In genomic region chr11:123487157-123487744, GRCh38 we compare ENCODE assay signal across 18 cellular contexts.
"Had no signal": no experiment of that assay in that cellular context is flagged by ENCODE, and none has a peak within 500 bp of the region (broad histone marks: within the 10 kb centered on the region; RNA-seq: fewer than 3 reads in every experiment).

No MANE protein-coding gene starts in this region.

- H3K4me2 ChIP-seq: hepatocyte had no signal

- ATAC-seq: activated CD8-positive, alpha-beta T cell treated with anti-CD3 and anti-CD28 coated beads, Interleukin-2, amount 10 ng/mL, durations not matched to agents 7 days and 5 days; natural killer cell treated with Interleukin-12 subunit alpha and Interleukin-12 subunit beta and Interleukin-15 and Interleukin-18, amount 100 ng/mL, for 72 hours; stimulated activated naive CD8-positive, alpha-beta T cell treated with anti-CD3 and anti-CD28 coated beads, Interleukin-15, Interleukin-2, amounts not matched to agents 100 U/mL and 50 U/mL, for 24 hours; WTC11 had no signal

- H3K4me3 Mint-ChIP-seq: activated CD8-positive, alpha-beta T cell treated with anti-CD3 and anti-CD28 coated beads, Interleukin-2, amount 10 ng/mL, durations not matched to agents 7 days and 5 days; activated naive CD8-positive, alpha-beta T cell treated with anti-CD3 and anti-CD28 coated beads, Interleukin-2, amount 10 ng/mL, durations not matched to agents 7 days and 5 days; activated T-helper 1 cell treated with anti-CD3 and anti-CD28 coated beads, Interleukin-12 subunit alpha, Interleukin-12 subunit beta, Interleukin-2, Interleukin-4 antibody, amounts not matched to agents 30 ng/mL and 10 ng/mL and 1 ng/mL, durations not matched to agents 14 hours and 24 hours and 36 hours; natural killer cell treated with Interleukin-12 subunit alpha and Interleukin-12 subunit beta and Interleukin-15 and Interleukin-18, amount 100 ng/mL, for 72 hours; WTC11 had no signal

- H3K9me3 ChIP-seq: breast epithelium, right atrium auricular region had no signal

- H2AFZ ChIP-seq: hepatocyte had no signal

- FAIRE-seq: keratinocyte, small intestine, TTC549 had no signal

- H3K36me3 Mint-ChIP-seq: natural killer cell treated with Interleukin-12 subunit alpha and Interleukin-12 subunit beta and Interleukin-15 and Interleukin-18, amount 100 ng/mL, for 72 hours had no signal

- H3K4me1 ChIP-seq: breast epithelium, right atrium auricular region had no signal

- H3K27me3 Mint-ChIP-seq: activated naive CD8-positive, alpha-beta T cell treated with anti-CD3 and anti-CD28 coated beads, Interleukin-2, amount 10 ng/mL, durations not matched to agents 7 days and 5 days had no signal

- H3K27me3 ChIP-seq: breast epithelium, hepatocyte, right atrium auricular region had no signal

- H3K4me3 ChIP-seq: breast epithelium, hepatocyte, right atrium auricular region had no signal

- H3K79me2 ChIP-seq: hepatocyte had no signal

- H3K27ac ChIP-seq: breast epithelium, hepatocyte, right atrium auricular region had no signal

- H3K27ac Mint-ChIP-seq: activated CD8-positive, alpha-beta T cell treated with anti-CD3 and anti-CD28 coated beads, Interleukin-2, amount 10 ng/mL, durations not matched to agents 7 days and 5 days; activated naive CD8-positive, alpha-beta T cell treated with anti-CD3 and anti-CD28 coated beads, Interleukin-2, amount 10 ng/mL, durations not matched to agents 7 days and 5 days; activated T-helper 1 cell treated with anti-CD3 and anti-CD28 coated beads, Interleukin-12 subunit alpha, Interleukin-12 subunit beta, Interleukin-2, Interleukin-4 antibody, amounts not matched to agents 30 ng/mL and 10 ng/mL and 1 ng/mL, durations not matched to agents 14 hours and 24 hours and 36 hours; natural killer cell treated with Interleukin-12 subunit alpha and Interleukin-12 subunit beta and Interleukin-15 and Interleukin-18, amount 100 ng/mL, for 72 hours; WTC11 had no signal

- DNase-seq: activated CD4-positive, alpha-beta T cell treated with anti-CD3 and anti-CD28 coated beads for 4 hours; activated CD8-positive, alpha-beta T cell treated with anti-CD3 and anti-CD28 coated beads, Interleukin-2, amount 10 ng/mL, durations not matched to agents 7 days and 5 days; activated naive CD4-positive, alpha-beta T cell; activated naive CD8-positive, alpha-beta T cell treated with anti-CD3 and anti-CD28 coated beads, Interleukin-2, amount 10 ng/mL, durations not matched to agents 7 days and 5 days; aorta; stimulated activated CD4-positive, alpha-beta T cell treated with anti-CD3 and anti-CD28 coated beads, Interleukin-4, amount 100 ng/mL, for 4 hours; stimulated activated CD8-positive, alpha-beta memory T cell treated with anti-CD3 and anti-CD28 coated beads, Interleukin-4, amount 100 ng/mL, for 48 hours; stimulated activated naive CD8-positive, alpha-beta T cell treated with anti-CD3 and anti-CD28 coated beads, Interleukin-15, Interleukin-2, amounts not matched to agents 100 U/mL and 50 U/mL, for 24 hours; SW 1271 had no signal

- H3K36me3 ChIP-seq: breast epithelium, right atrium auricular region had no signal

- H3K9me3 Mint-ChIP-seq: activated naive CD8-positive, alpha-beta T cell treated with anti-CD3 and anti-CD28 coated beads, Interleukin-2, amount 10 ng/mL, durations not matched to agents 7 days and 5 days; activated T-helper 1 cell treated with anti-CD3 and anti-CD28 coated beads, Interleukin-12 subunit alpha, Interleukin-12 subunit beta, Interleukin-2, Interleukin-4 antibody, amounts not matched to agents 30 ng/mL and 10 ng/mL and 1 ng/mL, durations not matched to agents 14 hours and 24 hours and 36 hours; natural killer cell treated with Interleukin-12 subunit alpha and Interleukin-12 subunit beta and Interleukin-15 and Interleukin-18, amount 100 ng/mL, for 72 hours; WTC11 had no signal
